ENCODE assay signal across 7 cellular contexts in the genomic region with DNA sequence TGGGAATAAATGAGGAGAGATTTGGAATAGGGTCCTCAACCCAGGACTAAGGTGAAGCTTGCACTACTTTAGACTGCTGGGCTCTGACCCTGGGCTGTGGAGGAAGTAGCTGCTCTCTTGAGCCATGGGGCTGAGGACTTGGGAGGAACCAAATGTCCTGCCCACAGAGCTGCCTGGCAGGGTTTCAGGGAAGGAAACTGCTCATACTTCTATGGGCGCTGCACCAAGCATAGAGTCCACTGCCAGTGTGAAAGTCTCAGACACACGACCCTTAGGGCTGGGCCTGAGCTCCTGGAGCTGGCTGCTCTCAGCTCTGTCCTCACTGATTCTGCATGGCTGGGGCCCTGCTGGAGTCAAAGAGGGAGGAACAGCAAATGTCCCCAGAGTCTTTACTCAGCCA.
A peak's percentile ranks its signal among the peaks of the same experiment; 100 is the strongest.
DNase-seq lines count a peak whose midpoint lies in the region; ATAC-seq, FAIRE-seq and TF ChIP-seq lines count a peak whose summit lies in the region.
"Not testable (repeated sequence)": the region's sequence is repeated elsewhere in the genome, so short reads cannot be mapped to it uniquely, and the experiment has no call there.

No MANE protein-coding gene starts in this region.

- peak overlapping the region; percentile 95 for H3K27ac Mint-ChIP-seq in activated B cell treated with CpG ODN at 0.5 μM for 24 hours
- peak overlapping the region; percentile 86 for H3K27ac Mint-ChIP-seq in memory B cell

- DNase-seq in GM12892 (ENCODE audit: insufficient read length); RWPE2 (ENCODE audit: low spot score); activated B cell treated with CpG ODN at 0.5 μM for 24 hours; memory B cell (ENCODE audit: low spot score in 2 of 2); spleen: not testable (repeated sequence)
- DNase-seq in left ventricle myocardium inferior: peak; percentile 41
- DNase-seq in upper lobe of left lung: peak in 1 of 2 donors; percentile 37

- 0 to 31% (median 8%) methylated on average over 1 to 2 of the region's 2 CpGs for WGBS in spleen, 5 donors
- WGBS in upper lobe of left lung, 2 donors: 0% methylated on average over 1 of the region's 2 CpGs; no CpG with 5 or more reads in 1 of the 2 donors

- H3K4me1 ChIP-seq in RWPE2 (ENCODE audit: insufficient read depth, poor library complexity, severe bottlenecking); left ventricle myocardium inferior; spleen; upper lobe of left lung: not testable (repeated sequence)

- not testable (repeated sequence) for H3K9me3 ChIP-seq in RWPE2 (ENCODE audit: severe bottlenecking); left ventricle myocardium inferior (replicated peaks); spleen; upper lobe of left lung

- intact Hi-C loops in activated B cell treated with CpG ODN at 0.5 μM for 24 hours (cut with micrococcal nuclease): loop anchor here (1.0 to 10.0 kb wide), 2 partner anchors 268 to 322 kb away; no protein-coding TSS in a partner anchor
- intact Hi-C loops in left ventricle myocardium inferior (cut with micrococcal nuclease); spleen (cut with DNase I; ENCODE audit: low total_unique reads): not testable (repeated sequence)

- TF ChIP-seq POLR2A in GM12892 (IDR thresholded peaks at IDR 0.05; ENCODE audit: low read depth, low read length); spleen (IDR thresholded peaks at IDR 0.05); upper lobe of left lung (IDR thresholded peaks at IDR 0.05): not testable (repeated sequence)

- peak; percentile 54 for FAIRE-seq in GM12892 (lab: Jason Lieb, UNC)

- not testable (repeated sequence) for H3K36me3 Mint-ChIP-seq in activated B cell treated with CpG ODN at 0.5 μM for 24 hours (ENCODE audit: low read depth); memory B cell

- H3K27ac ChIP-seq in RWPE2 (ENCODE audit: poor library complexity, severe bottlenecking); left ventricle myocardium inferior (replicated peaks); upper lobe of left lung: not testable (repeated sequence)
- peak overlapping the region in 5 of 8 donors; percentile 14 to 74 (median 41) for H3K27ac ChIP-seq in spleen

- not testable (repeated sequence) for TF ChIP-seq EP300 in upper lobe of left lung (IDR thresholded peaks at IDR 0.05)

- H3K4me3 Mint-ChIP-seq in activated B cell treated with CpG ODN at 0.5 μM for 24 hours (peak overlapping the region; percentile 69), memory B cell (peak overlapping the region; percentile 78)

- not testable (repeated sequence) for H3K27me3 ChIP-seq in RWPE2 (ENCODE audit: insufficient read depth, poor library complexity, severe bottlenecking); left ventricle myocardium inferior (ENCODE audit: low read depth); spleen (replicated peaks in 1 of 7); upper lobe of left lung

- not testable (repeated sequence) for H3K4me3 ChIP-seq in RWPE2 (ENCODE audit: severe bottlenecking); left ventricle myocardium inferior; spleen; upper lobe of left lung

- H3K36me3 ChIP-seq in RWPE2 (ENCODE audit: low read depth); left ventricle myocardium inferior; spleen; upper lobe of left lung: not testable (repeated sequence)

- CTCF ChIA-PET in activated B cell treated with CpG ODN at 0.5 μM for 24 hours (lab: Charles Lee): interaction anchor here (0.7 to 1.7 kb wide), 3 partner anchors 273 to 562 kb away, joined by 3 to 21 read pairs (median 3); no protein-coding TSS in a partner anchor

- POLR2A ChIA-PET in activated B cell treated with CpG ODN at 0.5 μM for 24 hours (lab: Charles Lee): interaction anchor here (0.8 to 1.4 kb wide), 2 partner anchors 293 to 321 kb away, joined by 4 to 7 read pairs; no protein-coding TSS in a partner anchor

- not testable (repeated sequence) for H3K27me3 Mint-ChIP-seq in activated B cell treated with CpG ODN at 0.5 μM for 24 hours, memory B cell

- peak; percentile 19; the same call in 1 of the 3 replicates for ATAC-seq in RWPE2 (ENCODE audit: low read depth)
- ATAC-seq in activated B cell treated with CpG ODN at 0.5 μM for 24 hours (ENCODE audit: low read depth): peak; percentile 28
- not testable (repeated sequence) for ATAC-seq in memory B cell (ENCODE audit: low read depth)
- peak; percentile 66 to 77 for ATAC-seq in upper lobe of left lung (ENCODE audit: low FRiP score in 2 of 2)

- H3K9me3 Mint-ChIP-seq in activated B cell treated with CpG ODN at 0.5 μM for 24 hours, memory B cell: not testable (repeated sequence)

- not testable (repeated sequence) for TF ChIP-seq CTCF in RWPE2 (IDR thresholded peaks at IDR 0.05; ENCODE audit: poor library complexity, severe bottlenecking); activated B cell treated with CpG ODN at 0.5 μM for 24 hours (IDR thresholded peaks at IDR 0.05); left ventricle myocardium inferior (IDR thresholded peaks at IDR 0.05; ENCODE audit: borderline replicate concordance); spleen (IDR thresholded peaks at IDR 0.05 in 8 of 11, conservative IDR thresholded peaks at IDR 0.05 in 3 of 11); upper lobe of left lung (IDR thresholded peaks at IDR 0.05)

- peaks cover 25% of the 10 kb centered on the region for H3K4me1 Mint-ChIP-seq in activated B cell treated with CpG ODN at 0.5 μM for 24 hours
- not testable (repeated sequence) for H3K4me1 Mint-ChIP-seq in memory B cell
